8 cellular contexts compared by ENCODE assay signal in genomic region chr16:89325861-89326471, GRCh38.
DNase-seq lines count a peak whose midpoint lies in the region; ATAC-seq, FAIRE-seq and TF ChIP-seq lines count a peak whose summit lies in the region.

No MANE protein-coding gene starts in this region.

- H3K4me1 Mint-ChIP-seq in CD8-positive, alpha-beta T cell (ENCODE audit: low read depth) = peaks cover 83% of the 10 kb centered on the region
- peaks cover 62% of the 10 kb centered on the region for H3K4me1 Mint-ChIP-seq in nephron

- no peak overlapping the region for H3K4me3 Mint-ChIP-seq in CD8-positive, alpha-beta T cell
- H3K4me3 Mint-ChIP-seq in nephron = peak overlapping the region; percentile 7 to 16 (median 9)

- H3K27ac ChIP-seq in CD8-positive, alpha-beta T cell (ENCODE audit: low read depth, low read length) = no peak overlapping the region

- CTCF ChIA-PET in CD8-positive, alpha-beta T cell (lab: Charles Lee) = no interaction called here

- no peaks in the 10 kb centered on the region for H3K9me3 ChIP-seq in CD8-positive, alpha-beta T cell (ENCODE audit: low read length)

- no peaks in the 10 kb centered on the region for H3K27me3 Mint-ChIP-seq in CD8-positive, alpha-beta T cell (ENCODE audit: low read depth)
- no peaks in the 10 kb centered on the region for H3K27me3 Mint-ChIP-seq in nephron (ENCODE audit: low read depth)

- H3K36me3 ChIP-seq in CD8-positive, alpha-beta T cell (ENCODE audit: insufficient read depth, low read length) = no peaks in the 10 kb centered on the region

- no peak overlapping the region for H3K4me3 ChIP-seq in CD8-positive, alpha-beta T cell (ENCODE audit: low read depth, low read length)
- no peak overlapping the region for H3K4me3 ChIP-seq in fibroblast of mammary gland (ENCODE audit: control insufficient read depth, low read depth, low read length)

- TF ChIP-seq CTCF in CD8-positive, alpha-beta T cell (IDR thresholded peaks at IDR 0.05) = no peak
- no peak for TF ChIP-seq CTCF in fibroblast of mammary gland (conservative IDR thresholded peaks at IDR 0.05; ENCODE audit: control insufficient read depth, insufficient read depth, low read depth, low read length)
- TF ChIP-seq CTCF in nephron (IDR thresholded peaks at IDR 0.05; ENCODE audit: unreplicated experiment in 3 of 3) = no peak

- no peaks in the 10 kb centered on the region for H3K27me3 ChIP-seq in CD8-positive, alpha-beta T cell (ENCODE audit: insufficient read depth, low read length)

- H3K27ac Mint-ChIP-seq in CD8-positive, alpha-beta T cell = peak overlapping the region; percentile 79
- H3K27ac Mint-ChIP-seq in nephron = peak overlapping the region; percentile 58 to 88 (median 76)

- peaks cover 68% of the 10 kb centered on the region for H3K4me1 ChIP-seq in CD8-positive, alpha-beta T cell (ENCODE audit: insufficient read depth, low read length)

- intact Hi-C loops in CD8-positive, alpha-beta T cell (cut with DNase I, micrococcal nuclease) = no loop called here

- FAIRE-seq in HTR-8/SVneo (lab: Jason Lieb, UNC) = no peak

- H3K36me3 Mint-ChIP-seq in CD8-positive, alpha-beta T cell = peaks cover 38% of the 10 kb centered on the region
- peaks cover 8% of the 10 kb centered on the region for H3K36me3 Mint-ChIP-seq in nephron (ENCODE audit: low read depth)

- H3K9me3 Mint-ChIP-seq in CD8-positive, alpha-beta T cell = no peaks in the 10 kb centered on the region
- H3K9me3 Mint-ChIP-seq in nephron = no peaks in the 10 kb centered on the region

- POLR2A ChIA-PET in CD8-positive, alpha-beta T cell (lab: Charles Lee) = interaction anchor here (0.6 to 1.8 kb wide), 3 partner anchors 10 to 169 kb away, joined by 3 to 4 read pairs (median 3); no protein-coding TSS in a partner anchor

- ATAC-seq in CD8-positive, alpha-beta T cell = no peak
- no peak for ATAC-seq in HG02642 (IDR thresholded peaks at IDR 0.05; ENCODE audit: poor library complexity, unreplicated experiment)
- no peak for ATAC-seq in HG02938 (IDR thresholded peaks at IDR 0.05; ENCODE audit: unreplicated experiment)
- no peak for ATAC-seq in HG03520 (IDR thresholded peaks at IDR 0.05; ENCODE audit: unreplicated experiment)

- DNase-seq in CD8-positive, alpha-beta T cell = no peak
- peak; percentile 43 for DNase-seq in HTR-8/SVneo (ENCODE audit: insufficient read length, low spot score)
- DNase-seq in UCSD-AML1 (lab: John Stamatoyannopoulos, UW; ENCODE audit: unreplicated experiment) = peak; percentile 64
- DNase-seq in fibroblast of mammary gland (ENCODE audit: low read depth) = peak; percentile 86

Comparison
In these comparisons a context has a peak if more than half of its experiments do, and no peak if none do; other contexts are left out.
1. DNase-seq: peak in HTR-8/SVneo (single experiment), UCSD-AML1 (single experiment) and fibroblast of mammary gland (single experiment); none in CD8-positive, alpha-beta T cell (0 of 7).